Comparison of ENCODE assay signal across 11 cellular contexts in genomic region chr11:113401718-113402117, GRCh38. TPM values are rescaled to one million over a fixed set of nuclear protein-coding genes. Genes with fewer than 3 reads are reported as not detected.
DNase-seq lines count a peak whose midpoint lies in the region; ATAC-seq and TF ChIP-seq lines count a peak whose summit lies in the region.
"Had no signal": no experiment of that assay in that cellular context is flagged by ENCODE, and none has a peak within 500 bp of the region (broad histone marks: within the 10 kb centered on the region; RNA-seq: fewer than 3 reads in every experiment).

No MANE protein-coding gene starts in this region.

- H3K4me3 ChIP-seq in breast epithelium (no peak overlapping the region), lower lobe of right lung (no peak overlapping the region), Caco-2 (ENCODE audit: low read depth, low read length) (no peak overlapping the region), uterus (no peak overlapping the region), esophagus squamous epithelium (no peak overlapping the region)

- H3K4me1 ChIP-seq in breast epithelium (no peaks in the 10 kb centered on the region), lower lobe of right lung (no peaks in the 10 kb centered on the region), Caco-2 (peaks cover 7% of the 10 kb centered on the region), uterus (no peaks in the 10 kb centered on the region), esophagus squamous epithelium (peaks cover 0 to 8% (median 0%) of the 10 kb centered on the region in 3 donors)

- no peaks in the 10 kb centered on the region for H3K4me1 Mint-ChIP-seq in Caco-2 (ENCODE audit: low read depth, unreplicated experiment)

- TF ChIP-seq CTCF in breast epithelium (IDR thresholded peaks at IDR 0.05), result no peak
- TF ChIP-seq CTCF in lower lobe of right lung (IDR thresholded peaks at IDR 0.05), result no peak
- no peak for TF ChIP-seq CTCF in Caco-2 (IDR thresholded peaks at IDR 0.05; ENCODE audit: insufficient read depth in 1 of 2, low read depth in 1 of 2, low read length in 1 of 2, severe bottlenecking in 1 of 2, unreplicated experiment in 1 of 2)
- no peak for TF ChIP-seq CTCF in uterus (IDR thresholded peaks at IDR 0.05)
- TF ChIP-seq CTCF in esophagus squamous epithelium (IDR thresholded peaks at IDR 0.05), result no peak

- POLR2A ChIA-PET in Caco-2 (lab: Charles Lee), result interaction anchor here (0.6 kb wide), 1 partner anchor 170 kb away, joined by 3 read pairs; no protein-coding TSS in a partner anchor

- no peak overlapping the region for H3K27ac Mint-ChIP-seq in Caco-2 (ENCODE audit: unreplicated experiment)

- H3K9me3 ChIP-seq in breast epithelium, result no peaks in the 10 kb centered on the region
- no peaks in the 10 kb centered on the region for H3K9me3 ChIP-seq in lower lobe of right lung
- H3K9me3 ChIP-seq in Caco-2, result no peaks in the 10 kb centered on the region
- H3K9me3 ChIP-seq in uterus, result no peaks in the 10 kb centered on the region
- no peaks in the 10 kb centered on the region for H3K9me3 ChIP-seq in esophagus squamous epithelium

- no peaks in the 10 kb centered on the region for H3K36me3 ChIP-seq in breast epithelium
- no peaks in the 10 kb centered on the region for H3K36me3 ChIP-seq in lower lobe of right lung
- H3K36me3 ChIP-seq in Caco-2 (ENCODE audit: control insufficient read depth, insufficient read depth, low read length), result no peaks in the 10 kb centered on the region
- H3K36me3 ChIP-seq in uterus, result no peaks in the 10 kb centered on the region
- no peaks in the 10 kb centered on the region for H3K36me3 ChIP-seq in esophagus squamous epithelium

- H3K27me3 Mint-ChIP-seq in Caco-2 (ENCODE audit: insufficient read depth, unreplicated experiment), result peaks cover 6% of the 10 kb centered on the region

- peak; percentile 95 for DNase-seq in DMS 273 (lab: John Stamatoyannopoulos, UW; ENCODE audit: unreplicated experiment)
- peak; percentile 94 to 97 for DNase-seq in NCI-H2081 (lab: John Stamatoyannopoulos, UW)
- DNase-seq in breast epithelium (ENCODE audit: low spot score in 2 of 2), result peak; percentile 75 to 94
- peak; percentile 80 for DNase-seq in lower lobe of right lung
- no peak for DNase-seq in NCI-H82 (lab: John Stamatoyannopoulos, UW)
- no peak for DNase-seq in Caco-2
- no peak for DNase-seq in uterus
- DNase-seq in esophagus squamous epithelium (lab: John Stamatoyannopoulos, UW), result no peak
- DNase-seq: activated CD4-positive, alpha-beta T cell treated with anti-CD3 and anti-CD28 coated beads for 4 hours; stimulated activated CD4-positive, alpha-beta T cell treated with anti-CD3 and anti-CD28 coated beads, Interleukin-12 subunit alpha, Interleukin-12 subunit beta, amount 100 ng/mL, for 4 hours had no signal

- no peak for TF ChIP-seq POLR2A in breast epithelium (IDR thresholded peaks at IDR 0.05)
- TF ChIP-seq POLR2A in uterus (IDR thresholded peaks at IDR 0.05), result no peak
- TF ChIP-seq POLR2A in esophagus squamous epithelium (IDR thresholded peaks at IDR 0.05), result no peak

- 8 to 14% methylated on average over 1 to 2 of the region's 2 CpGs for WGBS in esophagus squamous epithelium, 2 donors

- no peaks in the 10 kb centered on the region for H3K9me3 Mint-ChIP-seq in Caco-2 (ENCODE audit: unreplicated experiment)

- CTCF ChIA-PET in Caco-2 (lab: Charles Lee), result no interaction called here

- no peaks in the 10 kb centered on the region for H3K27me3 ChIP-seq in breast epithelium
- H3K27me3 ChIP-seq in lower lobe of right lung (ENCODE audit: low read depth), result no peaks in the 10 kb centered on the region
- no peaks in the 10 kb centered on the region for H3K27me3 ChIP-seq in Caco-2 (replicated peaks; ENCODE audit: control insufficient read depth, insufficient read depth, low read length)
- no peaks in the 10 kb centered on the region for H3K27me3 ChIP-seq in uterus
- H3K27me3 ChIP-seq in esophagus squamous epithelium, result peaks cover 0 to 4% (median 0%) of the 10 kb centered on the region in 4 donors

- H3K4me3 Mint-ChIP-seq in Caco-2 (ENCODE audit: unreplicated experiment), result no peak overlapping the region

- H3K36me3 Mint-ChIP-seq in Caco-2 (ENCODE audit: insufficient read depth, unreplicated experiment), result no peaks in the 10 kb centered on the region

- H3K27ac ChIP-seq in breast epithelium, result peak overlapping the region; percentile 30 to 44
- no peak overlapping the region for H3K27ac ChIP-seq in lower lobe of right lung
- no peak overlapping the region for H3K27ac ChIP-seq in uterus
- no peak overlapping the region for H3K27ac ChIP-seq in esophagus squamous epithelium

- peak; percentile 79 to 82 for ATAC-seq in lower lobe of right lung

- BruUV-seq in Caco-2 (replicated peaks; lab: Mats Ljungman, UMichigan), result no TSS peak

- intact Hi-C loops in breast epithelium (cut with DNase I; ENCODE audit: low total_unique reads) (no loop called here), lower lobe of right lung (cut with DNase I) (no loop called here), Caco-2 (cut with micrococcal nuclease; ENCODE audit: unreplicated experiment) (no loop called here), uterus (cut with DNase I; ENCODE audit: low total_unique reads) (no loop called here), esophagus squamous epithelium (cut with DNase I) (no loop called here)

RNA-seq across cellular contexts. Expression of gene ANKK1, which starts 14.1 kb away (rescaled TPM):
- total RNA-seq in breast epithelium (1 to 10 TPM; 1.4 to 3.4 (median 1.6) TPM), lower lobe of right lung (0.41 TPM), Caco-2 (2022) (0.11 and 0.16 TPM in 2 replicates), uterus (1 to 10 TPM in 1 of 4 donors, under 1 TPM in 1, not detected in 2; 0.41 to 1.0 TPM), esophagus squamous epithelium (1 to 10 TPM in 2 of 4 donors, under 1 TPM in 2; 0.21 to 2.7 (median 1.0) TPM)
- total RNA-seq: fibroblast of lung had no signal

Comparison
In these comparisons a context has a peak if more than half of its experiments do, and no peak if none do; other contexts are left out.
1. DNase-seq: peak in DMS 273 (single experiment), NCI-H2081 (2 of 2), breast epithelium (2 of 2) and lower lobe of right lung (single experiment); none in NCI-H82 (single experiment), Caco-2 (0 of 2), uterus (0 of 2) and esophagus squamous epithelium (single experiment).
2. H3K27ac ChIP-seq: peak in breast epithelium (2 of 2); none in lower lobe of right lung (single experiment), uterus (0 of 2) and esophagus squamous epithelium (0 of 4).